Comparison of ENCODE assay signal across 1 cellular context in genomic region chr11:134253189-134253993, GRCh38.
TF ChIP-seq lines count a peak whose summit lies in the region.

Gene ACAD8, plus strand, starts transcription at chr11:134253568. Its CDS starts 33 bp downstream, at chr11:134253601.
Gene THYN1, minus strand, starts transcription at chr11:134253352. Its CDS starts 470 bp downstream, at chr11:134252882.

TF ChIP-seq in K562, 482 proteins besides CTCF, POLR2A, EP300 and RAD21 (continued from another document and continues in another):
- TF ChIP-seq ZNF407 (IDR thresholded peaks at IDR 0.05; ENCODE audit: low read depth) (peak; percentile 92), TFAM (CRISPR knock-in tag; conservative IDR thresholded peaks at IDR 0.05) (no peak), NFIX (CRISPR knock-in tag; IDR thresholded peaks at IDR 0.05; ENCODE audit: low read depth) (no peak), ETV1 (tag; conservative IDR thresholded peaks at IDR 0.05; ENCODE audit: low read depth) (0 out of 2 replicates have a peak, but pooled peaks have one; percentile 48), ZC3H4 (CRISPR knock-in tag; IDR thresholded peaks at IDR 0.05; ENCODE audit: borderline replicate concordance) (no peak), ZBTB2 (IDR thresholded peaks at IDR 0.05) (0 out of 2 replicates have a peak, but pooled peaks have one; percentile 51), ZNF551 (CRISPR knock-in tag; IDR thresholded peaks at IDR 0.05) (no peak), CCNT2 (IDR thresholded peaks at IDR 0.05; ENCODE audit: borderline replicate concordance, extremely low read depth, insufficient read length, low read depth, low read length) (peak; percentile 68), C11orf30 (IDR thresholded peaks at IDR 0.05; ENCODE audit: low read depth) (peak; percentile 62; the same call in 1 of the 2 replicates), MECOM (CRISPR knock-in tag; IDR thresholded peaks at IDR 0.05) (no peak), CC2D1A (IDR thresholded peaks at IDR 0.05) (no peak), ILK (tag; IDR thresholded peaks at IDR 0.05; ENCODE audit: borderline replicate concordance, low read depth) (no peak), ZBTB43 (CRISPR knock-in tag; IDR thresholded peaks at IDR 0.05) (no peak), ZNF311 (CRISPR knock-in tag; IDR thresholded peaks at IDR 0.05) (peak; percentile 31; the same call in 1 of the 2 replicates), ZNF512 (tag; IDR thresholded peaks at IDR 0.05) (no peak), ZNF79 (CRISPR knock-in tag; IDR thresholded peaks at IDR 0.05; ENCODE audit: low read depth) (no peak), SUPT5H (IDR thresholded peaks at IDR 0.05) (peak; percentile 68), PML (IDR thresholded peaks at IDR 0.05; ENCODE audit: low read length) (peak; percentile 43; the same call in 1 of the 2 replicates), ZNF644 (tag; IDR thresholded peaks at IDR 0.05; ENCODE audit: low read depth) (peak; percentile 88), HMGXB4 (CRISPR knock-in tag; IDR thresholded peaks at IDR 0.05) (no peak), ZNF696 (CRISPR knock-in tag; conservative IDR thresholded peaks at IDR 0.05) (no peak), HCFC1 (IDR thresholded peaks at IDR 0.05; ENCODE audit: low read depth, low read length) (peak; percentile 97), ZNF318 (IDR thresholded peaks at IDR 0.05; ENCODE audit: borderline replicate concordance in 1 of 2, low read depth in 1 of 2) (no peak), TAF9B (IDR thresholded peaks at IDR 0.05; ENCODE audit: partially characterized antibody) (peak; percentile 53), ZNF77 (CRISPR knock-in tag; IDR thresholded peaks at IDR 0.05) (no peak), MAFK (IDR thresholded peaks at IDR 0.05; ENCODE audit: low read length) (no peak), GTF2F1 (IDR thresholded peaks at IDR 0.05; ENCODE audit: low read depth, low read length) (no peak), ZEB2 (IDR thresholded peaks at IDR 0.05) (no peak), SIX5 (IDR thresholded peaks at IDR 0.05; ENCODE audit: borderline replicate concordance in 1 of 2, insufficient read depth in 1 of 2, low read depth in 1 of 2, low read length in 2 of 2) (peak; percentile 87 to 91), POLR2G (IDR thresholded peaks at IDR 0.05; ENCODE audit: low read depth, low read length) (peak; percentile 92), ZNF12 (CRISPR knock-in tag; IDR thresholded peaks at IDR 0.05) (no peak), DIDO1 (tag; IDR thresholded peaks at IDR 0.05; ENCODE audit: low read depth) (peak; percentile 61), NFATC3 (IDR thresholded peaks at IDR 0.05) (no peak), ZNF280B (CRISPR knock-in tag; IDR thresholded peaks at IDR 0.05) (no peak), ZNF75A (CRISPR knock-in tag; IDR thresholded peaks at IDR 0.05) (no peak)
